In the genomic region with DNA sequence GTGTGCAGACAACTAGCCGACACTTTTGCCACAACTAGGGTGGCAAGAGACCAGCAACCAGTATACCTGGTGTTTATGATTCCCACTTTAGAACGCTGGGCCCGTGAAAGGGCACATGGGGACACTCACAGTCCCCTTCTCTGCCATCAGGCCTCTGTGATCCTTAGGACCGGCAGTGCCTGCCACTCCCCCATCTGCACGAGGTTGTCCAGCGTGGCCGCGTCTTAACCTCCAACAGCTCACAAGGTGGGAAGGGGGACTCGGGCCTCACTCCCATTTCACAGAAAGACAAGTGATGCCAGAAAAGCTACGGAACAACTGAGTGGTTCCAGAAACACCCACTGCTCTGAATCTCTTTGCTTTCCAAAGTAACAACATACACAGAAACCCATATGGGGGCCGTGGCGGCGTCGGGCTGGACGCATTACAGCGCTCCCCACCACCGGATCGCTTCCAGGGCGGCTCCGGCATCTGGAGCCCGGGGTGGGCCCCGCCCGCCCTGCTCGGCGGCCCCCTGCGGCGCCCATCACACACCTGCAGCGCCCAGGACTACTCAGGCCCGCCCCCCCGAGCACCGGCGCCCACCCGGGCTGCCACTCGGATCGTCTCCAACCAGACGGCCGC, we compare ENCODE assay signal across 8 cellular contexts. TPM values are rescaled to one million over a fixed set of nuclear protein-coding genes. Genes with fewer than 3 reads are reported as not detected.
A peak's percentile ranks its signal among the peaks of the same experiment; 100 is the strongest.
DNase-seq lines count a peak whose midpoint lies in the region; ATAC-seq and TF ChIP-seq lines count a peak whose summit lies in the region.

No MANE protein-coding gene starts in this region.

- peaks cover 19% of the 10 kb centered on the region for H3K36me3 ChIP-seq in ES-I3 (ENCODE audit: insufficient read depth, low read length)
- peaks cover 0 to 12% (median 5%) of the 10 kb centered on the region in 4 donors for H3K36me3 ChIP-seq in liver (ENCODE audit: control insufficient read depth in 4 of 4, insufficient read depth in 3 of 4, low read depth in 1 of 4, low read length in 3 of 4)
- H3K36me3 ChIP-seq in urinary bladder (ENCODE audit: insufficient read depth) = no peaks in the 10 kb centered on the region

- H3K36me3 Mint-ChIP-seq in activated naive CD8-positive, alpha-beta T cell treated with anti-CD3 and anti-CD28 coated beads for 36 hours = peaks cover 69% of the 10 kb centered on the region

- TF ChIP-seq RAD21 in liver (IDR thresholded peaks at IDR 0.05) = no peak

- H3K9ac ChIP-seq in ES-I3 (ENCODE audit: low read depth, low read length) = peak overlapping the region; percentile 71
- no peak overlapping the region for H3K9ac ChIP-seq in liver (ENCODE audit: low read depth in 1 of 2, low read length in 2 of 2)

- H3K27me3 Mint-ChIP-seq in activated naive CD8-positive, alpha-beta T cell treated with anti-CD3 and anti-CD28 coated beads for 36 hours = no peaks in the 10 kb centered on the region

- H3K4me1 ChIP-seq in ES-I3 (ENCODE audit: insufficient read depth, low read length) (peaks cover 26% of the 10 kb centered on the region), liver (ENCODE audit: control insufficient read depth in 4 of 4, insufficient read depth in 4 of 4, low read length in 3 of 4) (peaks cover 3 to 14% (median 7%) of the 10 kb centered on the region in 4 donors), urinary bladder (ENCODE audit: insufficient read depth) (no peaks in the 10 kb centered on the region)

- H3K27ac Mint-ChIP-seq in activated naive CD8-positive, alpha-beta T cell treated with anti-CD3 and anti-CD28 coated beads for 36 hours = peak overlapping the region; percentile 87

- H3K27ac ChIP-seq in liver (ENCODE audit: low read depth in 1 of 2, low read length in 2 of 2) (peak overlapping the region in 1 of 2 donors; percentile 61), urinary bladder (ENCODE audit: low read depth) (peak overlapping the region; percentile 87)

- H3K27me3 ChIP-seq in liver (ENCODE audit: control insufficient read depth in 4 of 4, insufficient read depth in 4 of 4, low read length in 3 of 4) = no peaks in the 10 kb centered on the region

- H3K9me3 ChIP-seq in ES-I3 (ENCODE audit: control insufficient read depth, insufficient read depth, low read length) = no peaks in the 10 kb centered on the region
- H3K9me3 ChIP-seq in liver (ENCODE audit: control insufficient read depth in 4 of 4, low read length in 3 of 4) = no peaks in the 10 kb centered on the region

- H3K4me3 ChIP-seq in liver (ENCODE audit: low read depth in 1 of 3, low read length in 3 of 3) = peak overlapping the region; percentile 64 to 77 (median 65)
- H3K4me3 ChIP-seq in urinary bladder (ENCODE audit: low read depth, low read length) = peak overlapping the region; percentile 84

- ATAC-seq in HG02885 (IDR thresholded peaks at IDR 0.05; ENCODE audit: poor library complexity, unreplicated experiment) (peak; percentile 30), HG02623 (IDR thresholded peaks at IDR 0.05; ENCODE audit: unreplicated experiment) (no peak)

- H3K4me1 Mint-ChIP-seq in activated naive CD8-positive, alpha-beta T cell treated with anti-CD3 and anti-CD28 coated beads for 36 hours = peaks cover 70% of the 10 kb centered on the region

- TF ChIP-seq CTCF in liver (IDR thresholded peaks at IDR 0.05; ENCODE audit: low read depth, low read length, missing input control) = no peak

- H3K4me3 Mint-ChIP-seq in activated naive CD8-positive, alpha-beta T cell treated with anti-CD3 and anti-CD28 coated beads for 36 hours = peak overlapping the region; percentile 89

- no peaks in the 10 kb centered on the region for H3K9me3 Mint-ChIP-seq in activated naive CD8-positive, alpha-beta T cell treated with anti-CD3 and anti-CD28 coated beads for 36 hours

- DNase-seq in activated naive CD8-positive, alpha-beta T cell treated with anti-CD3 and anti-CD28 coated beads for 36 hours = no peak
- DNase-seq in epidermal melanocyte (ENCODE audit: insufficient read length, low spot score) = no peak
- DNase-seq in GM03348 (ENCODE audit: low spot score) = no peak

- 17% methylated on average over 37 of the region's 37 CpGs for WGBS in liver
- 11% methylated on average over 37 of the region's 37 CpGs for WGBS in urinary bladder

TF ChIP-seq in liver, 16 proteins besides CTCF, POLR2A, EP300 and RAD21:
- TF ChIP-seq ATF3 (IDR thresholded peaks at IDR 0.05) (no peak), REST (IDR thresholded peaks at IDR 0.05) (no peak), RXRA (IDR thresholded peaks at IDR 0.05) (no peak), JUND (IDR thresholded peaks at IDR 0.05) (no peak), SP1 (IDR thresholded peaks at IDR 0.05) (no peak), HNF4G (IDR thresholded peaks at IDR 0.05) (no peak), FOXA1 (IDR thresholded peaks at IDR 0.05) (no peak), YY1 (IDR thresholded peaks at IDR 0.05) (no peak)

RNA-seq across cellular contexts. Expression of gene ZNF496, which starts 1.0 kb away (rescaled TPM):
- 10 to 100 TPM; 27.2 to 30.9 TPM for total RNA-seq in activated naive CD8-positive, alpha-beta T cell treated with anti-CD3 and anti-CD28 coated beads for 36 hours
- total RNA-seq in liver = 1 to 10 TPM; 5.9 to 7.5 TPM
- polyA plus RNA-seq in liver = 1 to 10 TPM in 1 of 2 donors, under 1 TPM in 1; 0.93 to 3.4 TPM
- total RNA-seq in urinary bladder = 17.2 TPM
- polyA plus RNA-seq in urinary bladder = 27.8 TPM
